23 cellular contexts compared by ENCODE assay signal in genomic region chr4:148238086-148238485, GRCh38.
DNase-seq lines count a peak whose midpoint lies in the region; ATAC-seq and TF ChIP-seq lines count a peak whose summit lies in the region.
"Had no signal": no experiment of that assay in that cellular context is flagged by ENCODE, and none has a peak within 500 bp of the region (broad histone marks: within the 10 kb centered on the region; RNA-seq: fewer than 3 reads in every experiment).

No MANE protein-coding gene starts in this region.

- intact Hi-C loops in Right ventricle myocardium superior (cut with DNase I) (no loop called here), left ventricle myocardium superior (cut with micrococcal nuclease) (no loop called here)

- no peak for DNase-seq in Right ventricle myocardium superior
- no peak for DNase-seq in left ventricle myocardium superior
- peak; percentile 52 for DNase-seq in amniotic epithelial cell (ENCODE audit: low read depth)
- peak; percentile 50 for DNase-seq in fibroblast of pulmonary artery (ENCODE audit: low read depth)
- DNase-seq in activated T-cell treated with anti-CD3 and anti-CD28 coated beads, Interleukin-2, amount 50 U/mL, for 4 hours: no peak
- DNase-seq in NCI-H82 (lab: John Stamatoyannopoulos, UW): no peak
- DNase-seq: 8988T; GDM1; KBM-7; NCI-H1092 treated with DMSO at 0.1 percent for 48 hours; NCI-H1436 treated with DMSO at 0.1 percent for 48 hours; NCI-H2029; NCI-H2227 treated with DMSO at 0.1 percent for 48 hours; NCI-H510A; NCI-H748 treated with DMSO at 0.1 percent for 48 hours; NK-92 treated with Interleukin-12 subunit alpha and Interleukin-12 subunit beta, amount 100 ng/mL, for 24 hours; SIG-M5; SK-N-SH had no signal

- H3K36me3 Mint-ChIP-seq in activated T-cell treated with anti-CD3 and anti-CD28 coated beads, Interleukin-2, amount 50 U/mL, for 4 hours (ENCODE audit: insufficient read depth): peaks cover 5% of the 10 kb centered on the region
- H3K36me3 Mint-ChIP-seq: CD14-positive monocyte had no signal

- H3K4me1 Mint-ChIP-seq in activated T-cell treated with anti-CD3 and anti-CD28 coated beads, Interleukin-2, amount 50 U/mL, for 4 hours (ENCODE audit: low read depth): peaks cover 10% of the 10 kb centered on the region
- H3K4me1 Mint-ChIP-seq: B cell, CD14-positive monocyte had no signal

- no peak for TF ChIP-seq CTCF in fibroblast of pulmonary artery (IDR thresholded peaks at IDR 0.05; ENCODE audit: low read length, missing control alignments)

- H3K4me3 Mint-ChIP-seq in activated T-cell treated with anti-CD3 and anti-CD28 coated beads, Interleukin-2, amount 50 U/mL, for 4 hours: no peak overlapping the region
- H3K4me3 Mint-ChIP-seq: B cell, CD14-positive monocyte had no signal

- H3K4me3 ChIP-seq in fibroblast of pulmonary artery (replicated peaks; ENCODE audit: low read depth, low read length): no peak overlapping the region

- ATAC-seq in Right ventricle myocardium superior (ENCODE audit: poor library complexity) (peak; percentile 21), left ventricle myocardium superior (no peak), GM18505 (IDR thresholded peaks at IDR 0.05; ENCODE audit: unreplicated experiment) (no peak), HG02938 (IDR thresholded peaks at IDR 0.05; ENCODE audit: unreplicated experiment) (no peak)
- no peak for ATAC-seq in activated T-cell treated with anti-CD3 and anti-CD28 coated beads, Interleukin-2, amount 50 U/mL, for 4 hours
- ATAC-seq: HepG2 had no signal

- H3K9me3 Mint-ChIP-seq in activated T-cell treated with anti-CD3 and anti-CD28 coated beads, Interleukin-2, amount 50 U/mL, for 4 hours: no peaks in the 10 kb centered on the region

- no peaks in the 10 kb centered on the region for H3K27me3 Mint-ChIP-seq in activated T-cell treated with anti-CD3 and anti-CD28 coated beads, Interleukin-2, amount 50 U/mL, for 4 hours (ENCODE audit: low read depth)
- H3K27me3 Mint-ChIP-seq: B cell had no signal

- TF ChIP-seq POLR2A in GM18505 (IDR thresholded peaks at IDR 0.05; ENCODE audit: borderline replicate concordance, extremely low read depth, insufficient read depth, insufficient read length): no peak

Comparison
In these comparisons a context has a peak if more than half of its experiments do, and no peak if none do; other contexts are left out.
1. DNase-seq: peak in amniotic epithelial cell (single experiment) and fibroblast of pulmonary artery (single experiment); none in Right ventricle myocardium superior (single experiment), left ventricle myocardium superior (single experiment), activated T-cell treated with anti-CD3 and anti-CD28 coated beads, Interleukin-2, amount 50 U/mL, for 4 hours (single experiment) and NCI-H82 (single experiment).